Comparison of ENCODE assay signal across 37 cellular contexts in genomic region chr12:7169951-7170350, GRCh38. TPM values are rescaled to one million over a fixed set of nuclear protein-coding genes. Genes with fewer than 3 reads are reported as not detected.
"Had no signal": no experiment of that assay in that cellular context is flagged by ENCODE, and none has a peak within 500 bp of the region (broad histone marks: within the 10 kb centered on the region; RNA-seq: fewer than 3 reads in every experiment).

No MANE protein-coding gene starts in this region.

- H3K9me3 ChIP-seq: adrenal gland, ascending aorta had no signal

- H3K36me3 ChIP-seq: adrenal gland, ascending aorta, brain microvascular endothelial cell, breast epithelium, cardiac muscle cell had no signal

- ATAC-seq: activated naive CD4-positive, alpha-beta T cell treated with anti-CD3 and anti-CD28 coated beads, Interleukin-2, amount 50 U/mL, for 72 hours; activated naive CD8-positive, alpha-beta T cell treated with anti-CD3 and anti-CD28 coated beads, Interleukin-2, amount 50 U/mL, for 24 hours; activated T-cell treated with anti-CD3 and anti-CD28 coated beads, Interleukin-2, amount 50 U/mL, for 4 hours; activated T-cell treated with anti-CD3 and anti-CD28 coated beads, Interleukin-2, amount 50 U/mL, for 72 hours; activated T-helper 17 cell treated with anti-CD3 and anti-CD28 coated beads, Interleukin-2, amount 50 U/mL, for 72 hours; body of pancreas had no signal

- H3K4me1 ChIP-seq: adrenal gland, ascending aorta, body of pancreas, breast epithelium had no signal

- DNase-seq: activated effector memory CD4-positive, alpha-beta T cell treated with anti-CD3 and anti-CD28 coated beads, Interleukin-2, amount 50 U/mL, for 16 hours; activated effector memory CD4-positive, alpha-beta T cell treated with Interleukin-2 at 50 U/mL for 16 hours; activated gamma-delta T cell; activated gamma-delta T cell treated with Interleukin-2 at 50 U/mL for 16 hours; activated naive CD4-positive, alpha-beta T cell; activated naive CD4-positive, alpha-beta T cell treated with anti-CD3 and anti-CD28 coated beads for 36 hours; activated naive CD4-positive, alpha-beta T cell treated with anti-CD3 and anti-CD28 coated beads, Interleukin-2, amount 10 ng/mL, durations not matched to agents 7 days and 5 days; activated naive CD4-positive, alpha-beta T cell treated with anti-CD3 and anti-CD28 coated beads, Interleukin-2, amount 50 U/mL, for 16 hours; activated naive CD4-positive, alpha-beta T cell treated with Interleukin-2 at 50 U/mL for 16 hours; activated naive CD8-positive, alpha-beta T cell treated with anti-CD3 and anti-CD28 coated beads for 36 hours; activated naive CD8-positive, alpha-beta T cell treated with anti-CD3 and anti-CD28 coated beads, Interleukin-2, amount 10 ng/mL, durations not matched to agents 7 days and 5 days; activated naive CD8-positive, alpha-beta T cell treated with anti-CD3 and anti-CD28 coated beads, Interleukin-2, amount 50 U/mL, for 24 hours; activated T-cell treated with anti-CD3 and anti-CD28 coated beads, Interleukin-2, amount 50 U/mL, for 1 hour; activated T-cell treated with anti-CD3 and anti-CD28 coated beads, Interleukin-2, amount 50 U/mL, for 24 hours; activated T-cell treated with anti-CD3 and anti-CD28 coated beads, Interleukin-2, amount 50 U/mL, for 4 hours; activated T-cell treated with anti-CD3 and anti-CD28 coated beads, Interleukin-2, amount 50 U/mL, for 48 hours; activated T-cell treated with anti-CD3 and anti-CD28 coated beads, Interleukin-2, amount 50 U/mL, for 72 hours; adrenal gland; amniotic stem cell; amygdala; anterior cingulate cortex; aorta; body of pancreas; brain microvascular endothelial cell; caudate nucleus; central memory CD4-positive, alpha-beta T cell; cerebellar nuclear complex had no signal

- H3K4me3 ChIP-seq: adrenal gland, ascending aorta, body of pancreas, breast epithelium, cardiac muscle cell had no signal

RNA-seq across cellular contexts. Expression of gene RBP5, which starts 41.3 kb away (rescaled TPM):
- total RNA-seq: activated naive CD4-positive, alpha-beta T cell treated with anti-CD3 and anti-CD28 coated beads, Interleukin-2, amount 50 U/mL, for 72 hours; activated naive CD8-positive, alpha-beta T cell treated with anti-CD3 and anti-CD28 coated beads for 36 hours; activated T-cell treated with anti-CD3 and anti-CD28 coated beads, Interleukin-2, amount 50 U/mL, for 4 hours; activated T-helper 1 cell treated with anti-CD3 and anti-CD28 coated beads, Interleukin-12 subunit alpha, Interleukin-12 subunit beta, Interleukin-2, Interleukin-4 antibody, amounts not matched to agents 30 ng/mL and 10 ng/mL and 1 ng/mL, durations not matched to agents 14 hours and 24 hours and 36 hours; activated T-helper 17 cell treated with anti-CD3 and anti-CD28 coated beads, Interleukin-2, amount 50 U/mL, for 72 hours; activated T-helper 2 cell treated with anti-CD3 and anti-CD28 coated beads, Interferon-gamma antibody, Interleukin-2, Interleukin-4, amounts not matched to agents 10 μg/mL and 5 μg/mL and 100 μg/mL, durations not matched to agents 14 hours and 24 hours and 36 hours; astrocyte; bronchial epithelial cell; chondrocyte had no signal
